Comparison of ENCODE assay signal across 8 cellular contexts in genomic region chr20:25241123-25241955, GRCh38. TPM values are rescaled to one million over a fixed set of nuclear protein-coding genes. Genes with fewer than 3 reads are reported as not detected.
DNase-seq lines count a peak whose midpoint lies in the region; ATAC-seq, FAIRE-seq and TF ChIP-seq lines count a peak whose summit lies in the region.
"Not testable (repeated sequence)": the region's sequence is repeated elsewhere in the genome, so short reads cannot be mapped to it uniquely, and the experiment has no call there.

No MANE protein-coding gene starts in this region.

- H3K4me2 ChIP-seq in A549; mesenchymal stem cell (ENCODE audit: low read length, poor library complexity, severe bottlenecking); neuronal stem cell (ENCODE audit: insufficient read depth, low read length, poor library complexity, severe bottlenecking): not testable (repeated sequence)

- not testable (repeated sequence) for H3K23ac ChIP-seq in mesenchymal stem cell (ENCODE audit: low read length in 2 of 2); neuronal stem cell (ENCODE audit: low read depth, low read length, poor library complexity)

- TF ChIP-seq RAD21 in A549 (conservative IDR thresholded peaks at IDR 0.05 in 1 of 2, IDR thresholded peaks at IDR 0.05 in 1 of 2), result not testable (repeated sequence)

- POLR2A ChIA-PET in A549 (lab: Yijun Ruan, JAX), result interaction anchor here (1.1 kb wide), 1 partner anchor 8 kb away, joined by 3 read pairs; no protein-coding TSS in a partner anchor

- not testable (repeated sequence) for TF ChIP-seq CTCF in A549 (IDR thresholded peaks at IDR 0.05); HFFc6 (IDR thresholded peaks at IDR 0.05); endodermal cell (conservative IDR thresholded peaks at IDR 0.05)

- H3K9me3 Mint-ChIP-seq in HFFc6; activated naive CD4-positive, alpha-beta T cell treated with anti-CD3 and anti-CD28 coated beads, Interleukin-2, amount 50 U/mL, for 24 hours; endodermal cell: not testable (repeated sequence)

- not testable (repeated sequence) for H2BK12ac ChIP-seq in mesenchymal stem cell (ENCODE audit: low read length in 2 of 2); neuronal stem cell (ENCODE audit: low read length)

- H3K4ac ChIP-seq in mesenchymal stem cell (ENCODE audit: low read depth in 1 of 2, low read length in 2 of 2); neuronal stem cell (ENCODE audit: low read length): not testable (repeated sequence)

- H3K4me1 Mint-ChIP-seq in HFFc6 (ENCODE audit: low read depth) (peaks cover 47% of the 10 kb centered on the region), endodermal cell (peaks cover 30% of the 10 kb centered on the region)
- H3K4me1 Mint-ChIP-seq in activated naive CD4-positive, alpha-beta T cell treated with anti-CD3 and anti-CD28 coated beads, Interleukin-2, amount 50 U/mL, for 24 hours, result peaks cover 22% of the 10 kb centered on the region

- H4K8ac ChIP-seq in mesenchymal stem cell (ENCODE audit: low read length), result peak overlapping the region; percentile 20
- H4K8ac ChIP-seq in neuronal stem cell (ENCODE audit: low read depth, low read length), result not testable (repeated sequence)

- H3K27ac ChIP-seq in A549 (peak overlapping the region; percentile 95 to 97), neuronal stem cell (replicated peaks; ENCODE audit: low read length) (peak overlapping the region; percentile 47)
- H3K27ac ChIP-seq in endodermal cell (ENCODE audit: low read depth, low read length); mesenchymal stem cell (ENCODE audit: low read length, poor library complexity, severe bottlenecking): not testable (repeated sequence)

- peak; percentile 13 for FAIRE-seq in A549 (lab: Jason Lieb, UNC)

- not testable (repeated sequence) for H3K9ac ChIP-seq in endodermal cell (ENCODE audit: extremely low read depth, low read length, poor library complexity, severe bottlenecking); mesenchymal stem cell (ENCODE audit: low read length); neuronal stem cell (ENCODE audit: low read depth, low read length, poor library complexity)

- peaks cover 58% of the 10 kb centered on the region for H3K4me1 ChIP-seq in A549
- not testable (repeated sequence) for H3K4me1 ChIP-seq in endodermal cell (ENCODE audit: control insufficient read depth, insufficient read depth, low read length)
- peaks cover 35% of the 10 kb centered on the region for H3K4me1 ChIP-seq in mesenchymal stem cell (ENCODE audit: control insufficient read depth, insufficient read depth, low read depth, low read length)
- H3K4me1 ChIP-seq in neuronal stem cell (ENCODE audit: control insufficient read depth in 2 of 2, insufficient read depth in 1 of 2, low read depth in 1 of 2, low read length in 2 of 2), result peaks cover 0 to 13% of the 10 kb centered on the region in 2 donors

- not testable (repeated sequence) for H2BK5ac ChIP-seq in mesenchymal stem cell (ENCODE audit: low read depth, low read length, poor library complexity, severe bottlenecking); neuronal stem cell (ENCODE audit: low read length)

- not testable (repeated sequence) for H3K36me3 Mint-ChIP-seq in HFFc6 (ENCODE audit: low read depth); activated naive CD4-positive, alpha-beta T cell treated with anti-CD3 and anti-CD28 coated beads, Interleukin-2, amount 50 U/mL, for 24 hours; endodermal cell (ENCODE audit: low read depth)

- peak overlapping the region; percentile 53 for H3K27ac Mint-ChIP-seq in HFFc6
- peak overlapping the region; percentile 13 for H3K27ac Mint-ChIP-seq in activated naive CD4-positive, alpha-beta T cell treated with anti-CD3 and anti-CD28 coated beads, Interleukin-2, amount 50 U/mL, for 24 hours
- peak overlapping the region; percentile 74 for H3K27ac Mint-ChIP-seq in endodermal cell

- not testable (repeated sequence) for H2AFZ ChIP-seq in mesenchymal stem cell (ENCODE audit: low read depth, low read length); neuronal stem cell (ENCODE audit: low read length)

- H3K79me1 ChIP-seq in mesenchymal stem cell (replicated peaks; ENCODE audit: low read length, poor library complexity, severe bottlenecking); neuronal stem cell (ENCODE audit: low read depth, low read length): not testable (repeated sequence)

- TF ChIP-seq POLR2A in A549 (IDR thresholded peaks at IDR 0.05; ENCODE audit: low read length), result not testable (repeated sequence)

- H2AK5ac ChIP-seq in mesenchymal stem cell (ENCODE audit: low read length, severe bottlenecking), result peak overlapping the region; percentile 12
- not testable (repeated sequence) for H2AK5ac ChIP-seq in neuronal stem cell (ENCODE audit: low read depth, low read length)

- not testable (repeated sequence) for H3K14ac ChIP-seq in mesenchymal stem cell (ENCODE audit: low read length in 2 of 2); neuronal stem cell (ENCODE audit: low read length)

- not testable (repeated sequence) for H2BK120ac ChIP-seq in mesenchymal stem cell (ENCODE audit: low read depth, low read length); neuronal stem cell (ENCODE audit: low read depth, low read length)

- not testable (repeated sequence) for H4K91ac ChIP-seq in mesenchymal stem cell (ENCODE audit: low read length); neuronal stem cell (ENCODE audit: low read depth, low read length, poor library complexity)

- H2BK15ac ChIP-seq in mesenchymal stem cell (ENCODE audit: low read depth, poor library complexity, severe bottlenecking); neuronal stem cell (ENCODE audit: low read length): not testable (repeated sequence)

- CTCF ChIA-PET in A549 (lab: Yijun Ruan, JAX), result interaction anchor here (1.5 to 11.8 kb wide), 2 partner anchors 16 to 158 kb away, joined by 4 to 300 read pairs; no protein-coding TSS in a partner anchor

- not testable (repeated sequence) for H3K27me3 ChIP-seq in endodermal cell (ENCODE audit: control insufficient read depth, insufficient read depth, low read length, poor library complexity, severe bottlenecking); mesenchymal stem cell (ENCODE audit: control insufficient read depth in 1 of 2, insufficient read depth in 1 of 2, low read length in 2 of 2); neuronal stem cell (ENCODE audit: control insufficient read depth in 3 of 3, insufficient read depth in 3 of 3, low read depth in 1 of 3, low read length in 3 of 3)

- TF ChIP-seq EP300 in A549 (IDR thresholded peaks at IDR 0.05), result not testable (repeated sequence)

- not testable (repeated sequence) for DNase-seq in A549 (ENCODE audit: low read depth in 1 of 2, low spot score in 1 of 2); HFFc6; mesenchymal stem cell; neuronal stem cell (ENCODE audit: low spot score)
- DNase-seq in OCI-M1 (lab: John Stamatoyannopoulos, UW), result peak; percentile 23
- peak; percentile 43 for DNase-seq in endodermal cell
- peak; percentile 16 for DNase-seq in stimulated activated CD8-positive, alpha-beta memory T cell treated with anti-CD3 and anti-CD28 coated beads, Interleukin-4, amount 100 ng/mL, for 48 hours

- not testable (repeated sequence) for H3K18ac ChIP-seq in mesenchymal stem cell (ENCODE audit: low read depth in 1 of 2, low read length in 2 of 2); neuronal stem cell (ENCODE audit: low read length)

- 47% methylated on average over 12 of the region's 13 CpGs for WGBS in A549 (ENCODE audit: missing lambda C conversion rate)
- 57% methylated on average over 5 to 12 of the region's 13 CpGs for WGBS in endodermal cell (ENCODE audit: insufficient coverage in 1 of 2, insufficient read length in 1 of 2), 2 experiments
- WGBS in mesenchymal stem cell, result 32% methylated on average over 8 of the region's 13 CpGs
- no CpG with 5 or more reads among the region's 13 CpGs for WGBS in neuronal stem cell (ENCODE audit: extremely low coverage in 2 of 2, insufficient read length in 2 of 2, insufficient replicate concordance in 1 of 2), 2 donors

- not testable (repeated sequence) for ATAC-seq in A549

- H3K36me3 ChIP-seq in endodermal cell (ENCODE audit: control insufficient read depth, insufficient read depth, low read length); mesenchymal stem cell (ENCODE audit: control insufficient read depth in 1 of 2, insufficient read depth in 2 of 2, low read depth in 1 of 2, low read length in 2 of 2); neuronal stem cell (replicated peaks in 1 of 2; ENCODE audit: control insufficient read depth in 2 of 2, insufficient read depth in 2 of 2, low read length in 2 of 2): not testable (repeated sequence)

- not testable (repeated sequence) for H3K4me3 ChIP-seq in A549; endodermal cell (ENCODE audit: low read length); mesenchymal stem cell (ENCODE audit: insufficient read depth in 1 of 2, low read depth in 1 of 2, low read length in 2 of 2); neuronal stem cell (ENCODE audit: low read length in 2 of 2)

- peaks cover 16% of the 10 kb centered on the region; the same call in 2 of the 3 replicates for H3K9me3 ChIP-seq in A549
- H3K9me3 ChIP-seq in endodermal cell (ENCODE audit: control insufficient read depth, low read length), result peaks cover 10% of the 10 kb centered on the region
- not testable (repeated sequence) for H3K9me3 ChIP-seq in mesenchymal stem cell (ENCODE audit: control insufficient read depth, low read length); neuronal stem cell (replicated peaks in 1 of 2; ENCODE audit: control insufficient read depth in 2 of 2, insufficient read depth in 1 of 2, low read depth in 1 of 2, low read length in 2 of 2)

- not testable (repeated sequence) for H3K4me3 Mint-ChIP-seq in HFFc6; activated naive CD4-positive, alpha-beta T cell treated with anti-CD3 and anti-CD28 coated beads, Interleukin-2, amount 50 U/mL, for 24 hours; endodermal cell

- not testable (repeated sequence) for H3K27me3 Mint-ChIP-seq in HFFc6 (ENCODE audit: insufficient read depth); activated naive CD4-positive, alpha-beta T cell treated with anti-CD3 and anti-CD28 coated beads, Interleukin-2, amount 50 U/mL, for 24 hours
- peaks cover 13% of the 10 kb centered on the region for H3K27me3 Mint-ChIP-seq in endodermal cell (ENCODE audit: insufficient read depth)

RNA-seq across cellular contexts. Expression of gene PYGB, which starts 6.5 kb away (rescaled TPM):
- polyA plus RNA-seq in A549 (2011; rRNA removed), result 100 and 113 TPM in 2 replicates
- 80.7 and 98.5 TPM in 2 replicates for polyA plus RNA-seq in A549 (2012; cell fraction: cytosol; rRNA removed)
- polyA plus RNA-seq in A549 (2012; cell fraction: nucleus; rRNA removed), result 252 and 288 TPM in 2 replicates
- polyA plus RNA-seq in A549 (2017; fragmentation: RNase III; extraction: RNeasy Plus Mini Kit Qiagen cat#74134 plus additional on column Dnase treatment), result 85.5 to 93.7 TPM (median 93.2 TPM) in 3 replicates
- polyA minus RNA-seq in A549 (2011; rRNA and poly(A)+ RNA removed), result 178 and 188 TPM in 2 replicates
- total RNA-seq in HFFc6 (2021; fragmentation: NEBNext Ultra II Directional; extraction: Animal tissue kit (Norgen Biotek cat#: 25700)), result 10 to 100 TPM; 65.4 to 75.6 (median 70.2) TPM
- total RNA-seq in endodermal cell, result 10 to 100 TPM; 59.3 to 66.8 TPM
- 48.4 TPM for polyA plus RNA-seq in endodermal cell (2013, experiment 1 of 2)
- polyA plus RNA-seq in endodermal cell (2013, experiment 2 of 2), result 48.7 TPM
- 50.3 TPM for polyA plus RNA-seq in mesenchymal stem cell (2013, experiment 1 of 2)
- 48.3 TPM for polyA plus RNA-seq in mesenchymal stem cell (2013, experiment 2 of 2)
- 31.3 TPM for polyA plus RNA-seq in neuronal stem cell (2013, experiment 1 of 2)
- polyA plus RNA-seq in neuronal stem cell (2013, experiment 2 of 2), result 32.4 TPM

RNA-seq across cellular contexts. Expression of gene ENTPD6, which starts 45.8 kb away (rescaled TPM):
- 85.7 and 95.4 TPM in 2 replicates for polyA plus RNA-seq in A549 (2011; rRNA removed)
- 121 and 136 TPM in 2 replicates for polyA plus RNA-seq in A549 (2012; cell fraction: cytosol; rRNA removed)
- polyA plus RNA-seq in A549 (2012; cell fraction: nucleus; rRNA removed), result 433 and 486 TPM in 2 replicates
- 86.9 to 90.0 TPM (median 87.0 TPM) in 3 replicates for polyA plus RNA-seq in A549 (2017; fragmentation: RNase III; extraction: RNeasy Plus Mini Kit Qiagen cat#74134 plus additional on column Dnase treatment)
- polyA minus RNA-seq in A549 (2011; rRNA and poly(A)+ RNA removed), result 77.7 and 83.6 TPM in 2 replicates
- 10 to 100 TPM; 46.2 to 53.2 (median 51.6) TPM for total RNA-seq in HFFc6 (2021; fragmentation: NEBNext Ultra II Directional; extraction: Animal tissue kit (Norgen Biotek cat#: 25700))
- total RNA-seq in endodermal cell, result 10 to 100 TPM; 77.1 to 93.6 TPM
- 49.8 TPM for polyA plus RNA-seq in endodermal cell (2013, experiment 1 of 2)
- polyA plus RNA-seq in endodermal cell (2013, experiment 2 of 2), result 44.7 TPM
- 29.8 TPM for polyA plus RNA-seq in mesenchymal stem cell (2013, experiment 1 of 2)
- polyA plus RNA-seq in mesenchymal stem cell (2013, experiment 2 of 2), result 27.3 TPM
- 50.6 TPM for polyA plus RNA-seq in neuronal stem cell (2013, experiment 1 of 2)
- polyA plus RNA-seq in neuronal stem cell (2013, experiment 2 of 2), result 48.4 TPM

Comparison
In these comparisons a context has a peak if more than half of its experiments do, and no peak if none do; other contexts are left out.
1. H3K27ac Mint-ChIP-seq: peak in every context shown above with its lines; median percentile 74 in endodermal cell; 53 in HFFc6; 13 in activated naive CD4-positive, alpha-beta T cell treated with anti-CD3 and anti-CD28 coated beads, Interleukin-2, amount 50 U/mL, for 24 hours.